ENCODE assay signal across 17 cellular contexts in genomic region chr2:183032200-183032794, GRCh38. TPM values are rescaled to one million over a fixed set of nuclear protein-coding genes. Genes with fewer than 3 reads are reported as not detected.
DNase-seq lines count a peak whose midpoint lies in the region; ATAC-seq, FAIRE-seq and TF ChIP-seq lines count a peak whose summit lies in the region.
"Had no signal": no experiment of that assay in that cellular context is flagged by ENCODE, and none has a peak within 500 bp of the region (broad histone marks: within the 10 kb centered on the region; RNA-seq: fewer than 3 reads in every experiment).

No MANE protein-coding gene starts in this region.

- no peak for TF ChIP-seq CTCF in RWPE2 (IDR thresholded peaks at IDR 0.05; ENCODE audit: poor library complexity, severe bottlenecking)

- H3K9ac ChIP-seq in trophoblast cell (ENCODE audit: low read length): no peak overlapping the region

- H3K14ac ChIP-seq in trophoblast cell (ENCODE audit: low read length): no peak overlapping the region

- peak; percentile 67 for FAIRE-seq in H54 (lab: Jason Lieb, UNC)

- intact Hi-C loops in sciatic nerve (cut with DNase I): no loop called here

- TF ChIP-seq POLR2A in H54 (IDR thresholded peaks at IDR 0.05; ENCODE audit: low read depth, low read length): no peak

- H2AFZ ChIP-seq in trophoblast cell (ENCODE audit: insufficient read depth, low read length, poor library complexity): no peak overlapping the region

- H3K4me1 ChIP-seq in RWPE2 (ENCODE audit: insufficient read depth, poor library complexity, severe bottlenecking) (peaks cover 47% of the 10 kb centered on the region), trophoblast cell (ENCODE audit: control insufficient read depth in 1 of 2, insufficient read depth in 2 of 2, low read length in 2 of 2) (no peaks in the 10 kb centered on the region)

- no peak overlapping the region for H4K8ac ChIP-seq in trophoblast cell (ENCODE audit: low read depth, low read length)

- H3K79me2 ChIP-seq in trophoblast cell (ENCODE audit: control insufficient read depth, insufficient read depth, low read length, poor library complexity): peaks cover 8% of the 10 kb centered on the region

- no peak overlapping the region for H4K12ac ChIP-seq in trophoblast cell (ENCODE audit: low read depth, low read length)

- peak; percentile 71 for ATAC-seq in RWPE2 (ENCODE audit: low read depth)
- peak; percentile 75 for ATAC-seq in esophagus mucosa
- no peak for ATAC-seq in GM21717 (IDR thresholded peaks at IDR 0.05; ENCODE audit: unreplicated experiment)
- no peak for ATAC-seq in sciatic nerve
- ATAC-seq: activated CD4-positive, CD25-positive, alpha-beta regulatory T cell treated with anti-CD3 and anti-CD28 coated beads, Interleukin-2, amount 50 U/mL, for 24 hours; stimulated activated memory B cell treated with anti-CD40 and anti-IgM and Interleukin-4, amounts not matched to agents 10 μg/mL and 1 μg/mL and 100 μg/mL, for 72 hours had no signal

- H3K23ac ChIP-seq in trophoblast cell (ENCODE audit: low read length): no peak overlapping the region

- H3K9me3 ChIP-seq in RWPE2 (ENCODE audit: severe bottlenecking) (no peaks in the 10 kb centered on the region), trophoblast cell (ENCODE audit: insufficient read depth, low read depth, low read length) (no peaks in the 10 kb centered on the region)
- H3K9me3 ChIP-seq: psoas muscle had no signal

- WGBS in trophoblast cell (ENCODE audit: extremely low coverage, insufficient coverage, insufficient read length): no CpG with 5 or more reads among the region's 4 CpGs

- H2BK120ac ChIP-seq in trophoblast cell (ENCODE audit: insufficient read depth, low read length, poor library complexity): no peak overlapping the region

- H3K36me3 ChIP-seq in RWPE2 (ENCODE audit: low read depth) (0 out of 2 replicates have a peak, but pooled peaks cover 3% of the 10 kb centered on the region), trophoblast cell (ENCODE audit: control insufficient read depth in 1 of 2, insufficient read depth in 2 of 2, low read length in 2 of 2) (no peaks in the 10 kb centered on the region)

- H3K4me3 ChIP-seq in RWPE2 (ENCODE audit: severe bottlenecking) (no peak overlapping the region), trophoblast cell (ENCODE audit: low read depth, low read length) (no peak overlapping the region)
- H3K4me3 ChIP-seq: psoas muscle had no signal

- H3K4me2 ChIP-seq in trophoblast cell (ENCODE audit: low read length): no peak overlapping the region

- H3K27me3 ChIP-seq in RWPE2 (ENCODE audit: insufficient read depth, poor library complexity, severe bottlenecking): no peaks in the 10 kb centered on the region
- H3K27me3 ChIP-seq in trophoblast cell (ENCODE audit: insufficient read depth, low read length): no peaks in the 10 kb centered on the region

- H2BK5ac ChIP-seq in trophoblast cell (ENCODE audit: low read depth, low read length, poor library complexity): no peak overlapping the region

- H3K27ac ChIP-seq in RWPE2 (ENCODE audit: poor library complexity, severe bottlenecking) (peak overlapping the region; percentile 4), trophoblast cell (ENCODE audit: low read depth, low read length) (no peak overlapping the region)
- H3K27ac ChIP-seq: psoas muscle had no signal

- no peak overlapping the region for H2BK12ac ChIP-seq in trophoblast cell (ENCODE audit: low read length)

- DNase-seq in H54 (ENCODE audit: insufficient read length, low spot score) (no peak), RWPE2 (ENCODE audit: low spot score) (no peak), trophoblast cell (peak in 1 of 2 donors; percentile 50), cerebellar cortex (ENCODE audit: low spot score) (no peak), sciatic nerve (ENCODE audit: low spot score) (no peak), NCI-H1417 treated with DMSO at 0.1 percent for 48 hours (lab: John Stamatoyannopoulos, UW) (no peak)
- DNase-seq: activated T-cell treated with anti-CD3 and anti-CD28 coated beads for 4 hours; foreskin melanocyte; islet precursor cell; Karpas-422; psoas muscle; stimulated activated CD4-positive, alpha-beta T cell treated with anti-CD3 and anti-CD28 coated beads, Interleukin-4, amount 100 ng/mL, for 1 hour had no signal

- H3K4ac ChIP-seq in trophoblast cell (ENCODE audit: low read depth, low read length): peak overlapping the region; percentile 86

- H2AK5ac ChIP-seq in trophoblast cell (ENCODE audit: low read length): no peak overlapping the region

- no peak overlapping the region for H4K91ac ChIP-seq in trophoblast cell (ENCODE audit: low read depth, low read length)

- H3K18ac ChIP-seq in trophoblast cell (ENCODE audit: low read length): no peak overlapping the region

- peaks cover under 1% of the 10 kb centered on the region for H3K79me1 ChIP-seq in trophoblast cell (ENCODE audit: low read length)

RNA-seq across cellular contexts. Expression of gene NCKAP1, which starts 6.0 kb away (rescaled TPM):
- 121 TPM for total RNA-seq in esophagus mucosa
- 100 and 102 TPM in 2 replicates for polyA plus RNA-seq in trophoblast cell (2013)
- total RNA-seq in sciatic nerve: 150 TPM
- polyA plus RNA-seq: CD14-positive monocyte had no signal

RNA-seq across cellular contexts. Expression of gene DUSP19, which starts 46.2 kb away (rescaled TPM):
- total RNA-seq in esophagus mucosa (1.2 TPM), sciatic nerve (3.0 TPM)
- polyA plus RNA-seq in trophoblast cell (2013): 0.48 and 0.54 TPM in 2 replicates

Comparison
In these comparisons a context has a peak if more than half of its experiments do, and no peak if none do; other contexts are left out.
1. ATAC-seq: peak in RWPE2 (single experiment) and esophagus mucosa (single experiment); none in GM21717 (single experiment) and sciatic nerve (single experiment).